ENCODE assay signal across 1 cellular context in the genomic region with DNA sequence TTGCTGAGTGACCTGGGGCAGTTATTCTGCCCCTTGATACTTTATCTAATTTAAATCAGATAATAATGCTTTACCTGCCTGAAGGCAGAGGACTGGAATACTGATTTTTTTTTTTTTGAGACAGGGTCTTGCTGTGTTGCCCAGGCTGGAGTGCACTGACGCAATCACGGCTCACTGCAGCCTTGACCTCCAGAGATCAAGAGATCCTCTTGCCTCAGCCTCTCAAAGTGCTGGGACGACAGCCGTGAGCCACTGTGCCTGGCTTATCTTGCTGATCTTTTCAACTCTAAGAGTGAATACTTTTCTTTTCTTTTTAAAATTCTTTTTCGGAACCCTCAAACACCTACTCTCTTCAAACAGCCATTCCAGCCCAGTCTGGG.
TF ChIP-seq lines count a peak whose summit lies in the region.

No MANE protein-coding gene starts in this region.

TF ChIP-seq in GM12878, 131 proteins besides CTCF, POLR2A, EP300 and RAD21:
- TF ChIP-seq, protein P1, sequence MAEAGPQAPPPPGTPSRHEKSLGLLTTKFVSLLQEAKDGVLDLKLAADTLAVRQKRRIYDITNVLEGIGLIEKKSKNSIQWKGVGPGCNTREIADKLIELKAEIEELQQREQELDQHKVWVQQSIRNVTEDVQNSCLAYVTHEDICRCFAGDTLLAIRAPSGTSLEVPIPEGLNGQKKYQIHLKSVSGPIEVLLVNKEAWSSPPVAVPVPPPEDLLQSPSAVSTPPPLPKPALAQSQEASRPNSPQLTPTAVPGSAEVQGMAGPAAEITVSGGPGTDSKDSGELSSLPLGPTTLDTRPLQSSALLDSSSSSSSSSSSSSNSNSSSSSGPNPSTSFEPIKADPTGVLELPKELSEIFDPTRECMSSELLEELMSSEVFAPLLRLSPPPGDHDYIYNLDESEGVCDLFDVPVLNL (IDR thresholded peaks at IDR 0.05; ENCODE audit: low read depth, low read length), result no peak
- TF ChIP-seq TCF3 (IDR thresholded peaks at IDR 0.05; ENCODE audit: borderline replicate concordance, insufficient read depth, low read depth, low read length) (no peak), TCF12 (IDR thresholded peaks at IDR 0.05; ENCODE audit: low read depth, low read length) (no peak), RB1 (IDR thresholded peaks at IDR 0.05; ENCODE audit: borderline replicate concordance) (no peak), HCFC1 (IDR thresholded peaks at IDR 0.05; ENCODE audit: low read length) (no peak), MTA2 (IDR thresholded peaks at IDR 0.05; ENCODE audit: low read depth) (no peak), USF1 (IDR thresholded peaks at IDR 0.05; ENCODE audit: borderline replicate concordance, extremely low read length, insufficient read depth, low read depth, low read length) (no peak)
- TF ChIP-seq, protein P2, sequence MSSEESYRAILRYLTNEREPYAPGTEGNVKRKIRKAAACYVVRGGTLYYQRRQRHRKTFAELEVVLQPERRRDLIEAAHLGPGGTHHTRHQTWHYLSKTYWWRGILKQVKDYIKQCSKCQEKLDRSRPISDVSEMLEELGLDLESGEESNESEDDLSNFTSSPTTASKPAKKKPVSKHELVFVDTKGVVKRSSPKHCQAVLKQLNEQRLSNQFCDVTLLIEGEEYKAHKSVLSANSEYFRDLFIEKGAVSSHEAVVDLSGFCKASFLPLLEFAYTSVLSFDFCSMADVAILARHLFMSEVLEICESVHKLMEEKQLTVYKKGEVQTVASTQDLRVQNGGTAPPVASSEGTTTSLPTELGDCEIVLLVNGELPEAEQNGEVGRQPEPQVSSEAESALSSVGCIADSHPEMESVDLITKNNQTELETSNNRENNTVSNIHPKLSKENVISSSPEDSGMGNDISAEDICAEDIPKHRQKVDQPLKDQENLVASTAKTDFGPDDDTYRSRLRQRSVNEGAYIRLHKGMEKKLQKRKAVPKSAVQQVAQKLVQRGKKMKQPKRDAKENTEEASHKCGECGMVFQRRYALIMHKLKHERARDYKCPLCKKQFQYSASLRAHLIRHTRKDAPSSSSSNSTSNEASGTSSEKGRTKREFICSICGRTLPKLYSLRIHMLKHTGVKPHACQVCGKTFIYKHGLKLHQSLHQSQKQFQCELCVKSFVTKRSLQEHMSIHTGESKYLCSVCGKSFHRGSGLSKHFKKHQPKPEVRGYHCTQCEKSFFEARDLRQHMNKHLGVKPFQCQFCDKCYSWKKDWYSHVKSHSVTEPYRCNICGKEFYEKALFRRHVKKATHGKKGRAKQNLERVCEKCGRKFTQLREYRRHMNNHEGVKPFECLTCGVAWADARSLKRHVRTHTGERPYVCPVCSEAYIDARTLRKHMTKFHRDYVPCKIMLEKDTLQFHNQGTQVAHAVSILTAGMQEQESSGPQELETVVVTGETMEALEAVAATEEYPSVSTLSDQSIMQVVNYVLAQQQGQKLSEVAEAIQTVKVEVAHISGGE (CRISPR knock-in tag; IDR thresholded peaks at IDR 0.05), result no peak
- TF ChIP-seq, protein P3, sequence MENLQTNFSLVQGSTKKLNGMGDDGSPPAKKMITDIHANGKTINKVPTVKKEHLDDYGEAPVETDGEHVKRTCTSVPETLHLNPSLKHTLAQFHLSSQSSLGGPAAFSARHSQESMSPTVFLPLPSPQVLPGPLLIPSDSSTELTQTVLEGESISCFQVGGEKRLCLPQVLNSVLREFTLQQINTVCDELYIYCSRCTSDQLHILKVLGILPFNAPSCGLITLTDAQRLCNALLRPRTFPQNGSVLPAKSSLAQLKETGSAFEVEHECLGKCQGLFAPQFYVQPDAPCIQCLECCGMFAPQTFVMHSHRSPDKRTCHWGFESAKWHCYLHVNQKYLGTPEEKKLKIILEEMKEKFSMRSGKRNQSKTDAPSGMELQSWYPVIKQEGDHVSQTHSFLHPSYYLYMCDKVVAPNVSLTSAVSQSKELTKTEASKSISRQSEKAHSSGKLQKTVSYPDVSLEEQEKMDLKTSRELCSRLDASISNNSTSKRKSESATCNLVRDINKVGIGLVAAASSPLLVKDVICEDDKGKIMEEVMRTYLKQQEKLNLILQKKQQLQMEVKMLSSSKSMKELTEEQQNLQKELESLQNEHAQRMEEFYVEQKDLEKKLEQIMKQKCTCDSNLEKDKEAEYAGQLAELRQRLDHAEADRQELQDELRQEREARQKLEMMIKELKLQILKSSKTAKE (IDR thresholded peaks at IDR 0.05; ENCODE audit: low read depth, poor library complexity, severe bottlenecking), result no peak
TF ChIP-seq in GM12878: peak in this region for 0.
